ENCODE assay signal across 1 cellular context in genomic region chr7:75896803-75897327, GRCh38.
TF ChIP-seq lines count a peak whose summit lies in the region.

No MANE protein-coding gene starts in this region.

TF ChIP-seq in HepG2, 621 proteins besides CTCF, POLR2A, EP300 and RAD21 (continued from another document and continues in another):
- TF ChIP-seq ZNF749 (CRISPR knock-in tag; IDR thresholded peaks at IDR 0.05; ENCODE audit: borderline replicate concordance), result no peak
- no peak for TF ChIP-seq GABPA (IDR thresholded peaks at IDR 0.05; ENCODE audit: low read depth, low read length)
- peak; percentile 42 for TF ChIP-seq GABPA (CRISPR knock-in tag; IDR thresholded peaks at IDR 0.05; ENCODE audit: low read depth)
- TF ChIP-seq ATF7-NPFF (CRISPR knock-in tag; IDR thresholded peaks at IDR 0.05; ENCODE audit: low read depth), result peak; percentile 58
- no peak for TF ChIP-seq ELF3 (CRISPR knock-in tag; IDR thresholded peaks at IDR 0.05)
- no peak for TF ChIP-seq MLLT10 (CRISPR knock-in tag; IDR thresholded peaks at IDR 0.05)
- no peak for TF ChIP-seq CAMTA2 (CRISPR knock-in tag; IDR thresholded peaks at IDR 0.05; ENCODE audit: borderline replicate concordance)
- no peak for TF ChIP-seq ZNF253 (CRISPR knock-in tag; IDR thresholded peaks at IDR 0.05; ENCODE audit: borderline replicate concordance)
- TF ChIP-seq ZFP37 (CRISPR knock-in tag; IDR thresholded peaks at IDR 0.05; ENCODE audit: borderline replicate concordance), result no peak
- TF ChIP-seq SAP130 (CRISPR knock-in tag; IDR thresholded peaks at IDR 0.05; ENCODE audit: low read depth), result peak; percentile 56; the same call in 1 of the 2 replicates
- TF ChIP-seq ZNF670 (CRISPR knock-in tag; IDR thresholded peaks at IDR 0.05; ENCODE audit: borderline replicate concordance), result 0 out of 2 replicates have a peak, but pooled peaks have one; percentile 41
- TF ChIP-seq ADNP (CRISPR knock-in tag; IDR thresholded peaks at IDR 0.05), result peak; percentile 18; the same call in 1 of the 2 replicates
- TF ChIP-seq LBX2 (CRISPR knock-in tag; IDR thresholded peaks at IDR 0.05; ENCODE audit: borderline replicate concordance), result no peak
- TF ChIP-seq IKZF1 (IDR thresholded peaks at IDR 0.05), result no peak
- TF ChIP-seq KDM1A (CRISPR knock-in tag; IDR thresholded peaks at IDR 0.05), result no peak
- no peak for TF ChIP-seq NBN (conservative IDR thresholded peaks at IDR 0.05)
- no peak; the same call in 1 of the 2 replicates for TF ChIP-seq ZFP1 (CRISPR knock-in tag; IDR thresholded peaks at IDR 0.05)
- TF ChIP-seq NR1H2 (CRISPR knock-in tag; IDR thresholded peaks at IDR 0.05; ENCODE audit: borderline replicate concordance, low read depth), result no peak
- TF ChIP-seq ATRX (CRISPR knock-in tag; IDR thresholded peaks at IDR 0.05; ENCODE audit: borderline replicate concordance), result no peak
- TF ChIP-seq ATF6 (CRISPR knock-in tag; conservative IDR thresholded peaks at IDR 0.05), result no peak
- TF ChIP-seq HIC2 (CRISPR knock-in tag; IDR thresholded peaks at IDR 0.05; ENCODE audit: low read depth), result peak; percentile 83
- peak; percentile 60; the same call in 1 of the 2 replicates for TF ChIP-seq ZNF350 (CRISPR knock-in tag; IDR thresholded peaks at IDR 0.05; ENCODE audit: borderline replicate concordance, low read depth)
- no peak for TF ChIP-seq RFXANK (CRISPR knock-in tag; IDR thresholded peaks at IDR 0.05)
- TF ChIP-seq CBX2 (IDR thresholded peaks at IDR 0.05; ENCODE audit: low read depth, low read length), result no peak
- TF ChIP-seq CBX2 (CRISPR knock-in tag; IDR thresholded peaks at IDR 0.05; ENCODE audit: low read depth), result no peak
- no peak for TF ChIP-seq SP2 (CRISPR knock-in tag; IDR thresholded peaks at IDR 0.05)
- TF ChIP-seq TRIM22 (IDR thresholded peaks at IDR 0.05), result no peak
- TF ChIP-seq ZBTB33 (CRISPR knock-in tag; IDR thresholded peaks at IDR 0.05), result 0 out of 2 replicates have a peak, but pooled peaks have one; percentile 6
- no peak for TF ChIP-seq NONO (IDR thresholded peaks at IDR 0.05)
- no peak for TF ChIP-seq NONO (CRISPR knock-in tag; conservative IDR thresholded peaks at IDR 0.05)
- no peak for TF ChIP-seq ZNF614 (CRISPR knock-in tag; IDR thresholded peaks at IDR 0.05; ENCODE audit: borderline replicate concordance)
- TF ChIP-seq ZNF512B (CRISPR knock-in tag; IDR thresholded peaks at IDR 0.05; ENCODE audit: borderline replicate concordance), result no peak
- 0 out of 2 replicates have a peak, but pooled peaks have one; percentile 12 for TF ChIP-seq HMG20B (CRISPR knock-in tag; conservative IDR thresholded peaks at IDR 0.05)
- TF ChIP-seq KDM2A (CRISPR knock-in tag; IDR thresholded peaks at IDR 0.05; ENCODE audit: borderline replicate concordance, low read depth), result 0 out of 2 replicates have a peak, but pooled peaks have one; percentile 14
- TF ChIP-seq KLF9 (CRISPR knock-in tag; IDR thresholded peaks at IDR 0.05; ENCODE audit: low read depth), result no peak
- peak; percentile 54; the same call in 1 of the 2 replicates for TF ChIP-seq ARID5B (CRISPR knock-in tag; IDR thresholded peaks at IDR 0.05)
- no peak for TF ChIP-seq NFATC3 (CRISPR knock-in tag; IDR thresholded peaks at IDR 0.05)
- TF ChIP-seq ZNF639 (CRISPR knock-in tag; conservative IDR thresholded peaks at IDR 0.05), result no peak
- TF ChIP-seq ZNF552 (CRISPR knock-in tag; IDR thresholded peaks at IDR 0.05; ENCODE audit: borderline replicate concordance), result 0 out of 2 replicates have a peak, but pooled peaks have one; percentile 42
- no peak for TF ChIP-seq ZNF282 (IDR thresholded peaks at IDR 0.05; ENCODE audit: partially characterized antibody)
- TF ChIP-seq TGIF2 (CRISPR knock-in tag; IDR thresholded peaks at IDR 0.05), result no peak
- no peak for TF ChIP-seq FOSL1 (CRISPR knock-in tag; IDR thresholded peaks at IDR 0.05; ENCODE audit: borderline replicate concordance)
- TF ChIP-seq SKI (IDR thresholded peaks at IDR 0.05; ENCODE audit: partially characterized antibody), result peak; percentile 24
- TF ChIP-seq MATR3 (CRISPR knock-in tag; IDR thresholded peaks at IDR 0.05), result no peak
- peak; percentile 79 for TF ChIP-seq HNF4A (CRISPR knock-in tag; IDR thresholded peaks at IDR 0.05)
- peak; percentile 18; the same call in 1 of the 2 replicates for TF ChIP-seq PHF8 (CRISPR knock-in tag; IDR thresholded peaks at IDR 0.05)
- no peak for TF ChIP-seq MEIS2 (CRISPR knock-in tag; IDR thresholded peaks at IDR 0.05)
- TF ChIP-seq CCDC6 (CRISPR knock-in tag; IDR thresholded peaks at IDR 0.05), result no peak
- TF ChIP-seq SNAPC2 (CRISPR knock-in tag; IDR thresholded peaks at IDR 0.05), result no peak
- TF ChIP-seq ELF4 (CRISPR knock-in tag; IDR thresholded peaks at IDR 0.05; ENCODE audit: borderline replicate concordance), result no peak
- no peak for TF ChIP-seq PHF20 (CRISPR knock-in tag; IDR thresholded peaks at IDR 0.05)
- TF ChIP-seq ZNF782 (CRISPR knock-in tag; IDR thresholded peaks at IDR 0.05; ENCODE audit: borderline replicate concordance), result no peak
- TF ChIP-seq CENPX (CRISPR knock-in tag; IDR thresholded peaks at IDR 0.05), result no peak
- 0 out of 2 replicates have a peak, but pooled peaks have one; percentile 32 for TF ChIP-seq ZNF777 (CRISPR knock-in tag; IDR thresholded peaks at IDR 0.05)
- TF ChIP-seq FOXP1 (IDR thresholded peaks at IDR 0.05), result no peak
- no peak for TF ChIP-seq FOXP1 (CRISPR knock-in tag; IDR thresholded peaks at IDR 0.05)
- no peak for TF ChIP-seq SP140L (CRISPR knock-in tag; IDR thresholded peaks at IDR 0.05; ENCODE audit: borderline replicate concordance)
